ENCODE assay signal across 8 cellular contexts in the genomic region with DNA sequence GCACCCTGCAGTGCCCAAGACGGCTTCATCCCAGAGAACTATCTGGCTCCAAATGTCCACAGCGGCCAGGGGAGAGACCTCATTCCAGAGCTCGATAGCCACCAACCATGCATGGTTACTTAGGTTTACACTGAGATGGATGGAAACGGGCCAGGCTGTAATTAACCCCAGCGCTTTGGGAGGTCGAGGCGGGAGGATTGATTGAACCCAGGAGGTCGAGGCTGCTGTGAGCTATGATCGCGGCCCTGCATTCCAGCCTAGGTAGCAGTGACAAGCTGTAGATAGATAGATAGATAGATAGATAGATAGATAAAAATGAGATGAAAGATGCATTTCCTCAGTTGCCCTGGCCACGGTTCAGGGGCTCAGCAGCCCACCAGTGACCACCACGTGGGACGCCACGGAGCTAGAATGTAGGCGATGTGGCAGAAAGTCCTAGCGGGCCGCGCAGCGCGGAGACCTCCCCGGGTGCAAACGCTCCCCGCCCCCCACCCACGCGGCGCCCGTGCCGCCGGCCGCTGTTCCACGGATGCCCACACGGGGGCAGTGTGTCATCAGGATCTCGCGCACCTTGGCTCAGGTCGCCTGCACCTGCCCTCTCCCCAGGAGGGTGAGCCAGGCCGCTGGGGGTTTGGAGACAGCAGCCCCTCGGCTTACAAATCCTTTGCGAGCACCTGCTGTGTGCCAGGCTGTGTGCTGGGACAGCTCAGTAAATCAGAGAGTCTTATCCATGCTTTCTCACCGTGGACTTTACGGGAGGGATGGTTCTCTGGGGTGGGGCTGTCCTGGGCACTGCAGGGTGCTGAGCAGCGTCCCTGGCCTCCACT. TPM values are rescaled to one million over a fixed set of nuclear protein-coding genes. Genes with fewer than 3 reads are reported as not detected.
DNase-seq lines count a peak whose midpoint lies in the region; ATAC-seq, FAIRE-seq and TF ChIP-seq lines count a peak whose summit lies in the region.

No MANE protein-coding gene starts in this region.

- H3K27ac ChIP-seq in KMS-11 (no peak overlapping the region), WERI-Rb-1 (peak overlapping the region; percentile 6), liver (ENCODE audit: low read depth in 1 of 2, low read length in 2 of 2) (no peak overlapping the region)

- H3K4me1 ChIP-seq in KMS-11 (ENCODE audit: low read depth, poor library complexity, severe bottlenecking) (no peaks in the 10 kb centered on the region), liver (ENCODE audit: control insufficient read depth in 4 of 4, insufficient read depth in 4 of 4, low read length in 3 of 4) (peaks cover 0 to 8% (median 3%) of the 10 kb centered on the region in 4 donors)

- H3K9ac ChIP-seq in KMS-11 (no peak overlapping the region), liver (ENCODE audit: low read depth in 1 of 2, low read length in 2 of 2) (no peak overlapping the region)

- H3K36me3 ChIP-seq in KMS-11 (ENCODE audit: insufficient read depth): no peaks in the 10 kb centered on the region
- no peaks in the 10 kb centered on the region for H3K36me3 ChIP-seq in WERI-Rb-1
- H3K36me3 ChIP-seq in bronchial epithelial cell (ENCODE audit: control insufficient read depth, insufficient read depth, low read length): no peaks in the 10 kb centered on the region
- H3K36me3 ChIP-seq in liver (ENCODE audit: control insufficient read depth in 4 of 4, insufficient read depth in 3 of 4, low read depth in 1 of 4, low read length in 3 of 4): no peaks in the 10 kb centered on the region

- no peak overlapping the region for H3K4me2 ChIP-seq in KMS-11

- H3K9me3 ChIP-seq in WERI-Rb-1 (ENCODE audit: severe bottlenecking) (no peaks in the 10 kb centered on the region), liver (ENCODE audit: control insufficient read depth in 4 of 4, low read length in 3 of 4) (no peaks in the 10 kb centered on the region)

- 11% methylated on average over 41 of the region's 41 CpGs for WGBS in liver

- peaks cover 54% of the 10 kb centered on the region for H3K27me3 ChIP-seq in KMS-11 (ENCODE audit: insufficient read depth, low read depth)
- H3K27me3 ChIP-seq in WERI-Rb-1 (ENCODE audit: insufficient read depth, low read depth, severe bottlenecking): no peaks in the 10 kb centered on the region
- H3K27me3 ChIP-seq in bronchial epithelial cell (ENCODE audit: control insufficient read depth, insufficient read depth, low read length): no peaks in the 10 kb centered on the region
- H3K27me3 ChIP-seq in liver (ENCODE audit: control insufficient read depth in 4 of 4, insufficient read depth in 4 of 4, low read length in 3 of 4): no peaks in the 10 kb centered on the region

- ATAC-seq in GM21717 (IDR thresholded peaks at IDR 0.05; ENCODE audit: unreplicated experiment): no peak

- H4K20me1 ChIP-seq in KMS-11 (ENCODE audit: insufficient read depth): no peaks in the 10 kb centered on the region

- H3K79me2 ChIP-seq in KMS-11 (ENCODE audit: insufficient read depth, low read depth): no peaks in the 10 kb centered on the region

- peak; percentile 30 for DNase-seq in DMS153 treated with DMSO at 0.1 percent for 48 hours (lab: John Stamatoyannopoulos, UW; ENCODE audit: unreplicated experiment)
- peak; percentile 85 for DNase-seq in WERI-Rb-1
- no peak for DNase-seq in bronchial epithelial cell (ENCODE audit: low read depth)
- DNase-seq in stimulated activated CD8-positive, alpha-beta memory T cell treated with anti-CD3 and anti-CD28 coated beads, Interleukin-15, amount 100 ng/mL, for 24 hours (ENCODE audit: low read depth): peak; percentile 81
- DNase-seq in medulla oblongata (ENCODE audit: extremely low spot score): no peak

- H3K4me3 ChIP-seq in KMS-11 (IDR thresholded peaks at IDR 0.05; ENCODE audit: insufficient read depth, low read depth, low read length): no peak overlapping the region
- peak overlapping the region; percentile 8; the same call in 1 of the 2 replicates for H3K4me3 ChIP-seq in WERI-Rb-1 (ENCODE audit: low read depth, low read length)
- H3K4me3 ChIP-seq in bronchial epithelial cell (ENCODE audit: low read depth, low read length): no peak overlapping the region
- no peak overlapping the region for H3K4me3 ChIP-seq in liver (ENCODE audit: low read depth in 1 of 3, low read length in 3 of 3)

- no peak for FAIRE-seq in bronchial epithelial cell (lab: Jason Lieb, UNC)

- peak overlapping the region; percentile 14; the same call in 1 of the 2 replicates for H2AFZ ChIP-seq in KMS-11 (ENCODE audit: low read depth)

- TF ChIP-seq RAD21 in liver (IDR thresholded peaks at IDR 0.05): peak; percentile 85 to 92

- TF ChIP-seq CTCF in KMS-11 (conservative IDR thresholded peaks at IDR 0.05; ENCODE audit: low read depth, low read length) (peak; percentile 89), WERI-Rb-1 (IDR thresholded peaks at IDR 0.05; ENCODE audit: low read depth, low read length) (peak; percentile 98), bronchial epithelial cell (IDR thresholded peaks at IDR 0.05; ENCODE audit: insufficient read depth, low read length, severe bottlenecking) (peak; percentile 96), liver (IDR thresholded peaks at IDR 0.05; ENCODE audit: low read depth, low read length, missing input control) (peak; percentile 92)

TF ChIP-seq in liver, 16 proteins besides CTCF, POLR2A, EP300 and RAD21:
- TF ChIP-seq EGR1 (IDR thresholded peaks at IDR 0.05; ENCODE audit: low read depth in 2 of 2) (peak in 1 of 2 donors; percentile 19), RXRA (IDR thresholded peaks at IDR 0.05) (no peak)

RNA-seq across cellular contexts. Expression of a gene that starts 13.5 kb away (rescaled TPM):
- 144 and 200 TPM in 2 replicates for total RNA-seq in bronchial epithelial cell
- 10 to 100 TPM; 48.0 to 61.7 TPM for total RNA-seq in liver
- polyA plus RNA-seq in liver: 100 to 1,000 TPM in 1 of 2 donors, 10 to 100 TPM in 1; 47.2 to 166 TPM

RNA-seq across cellular contexts. Expression of a gene that starts 18.3 kb away (rescaled TPM):
- total RNA-seq in bronchial epithelial cell (47.9 and 48.1 TPM in 2 replicates), liver (10 to 100 TPM; 16.9 to 19.6 TPM)
- 10 to 100 TPM; 12.5 to 20.2 TPM for polyA plus RNA-seq in liver

RNA-seq across cellular contexts. Expression of a gene that starts 46.7 kb away (rescaled TPM):
- total RNA-seq in bronchial epithelial cell: 0.53 and 1.0 TPM in 2 replicates
- 1 to 10 TPM; 4.5 to 9.3 TPM for total RNA-seq in liver
- 1 to 10 TPM; 3.6 to 7.0 TPM for polyA plus RNA-seq in liver

Comparison
In these comparisons a context has a peak if more than half of its experiments do, and no peak if none do; other contexts are left out.
1. DNase-seq: peak in DMS153 treated with DMSO at 0.1 percent for 48 hours (single experiment), WERI-Rb-1 (single experiment) and stimulated activated CD8-positive, alpha-beta memory T cell treated with anti-CD3 and anti-CD28 coated beads, Interleukin-15, amount 100 ng/mL, for 24 hours (single experiment); none in bronchial epithelial cell (single experiment) and medulla oblongata (single experiment).
2. Peak in every context shown above with its lines, with median percentiles within 50 percentile points of each other: CTCF ChIP-seq.